In the genomic region with DNA sequence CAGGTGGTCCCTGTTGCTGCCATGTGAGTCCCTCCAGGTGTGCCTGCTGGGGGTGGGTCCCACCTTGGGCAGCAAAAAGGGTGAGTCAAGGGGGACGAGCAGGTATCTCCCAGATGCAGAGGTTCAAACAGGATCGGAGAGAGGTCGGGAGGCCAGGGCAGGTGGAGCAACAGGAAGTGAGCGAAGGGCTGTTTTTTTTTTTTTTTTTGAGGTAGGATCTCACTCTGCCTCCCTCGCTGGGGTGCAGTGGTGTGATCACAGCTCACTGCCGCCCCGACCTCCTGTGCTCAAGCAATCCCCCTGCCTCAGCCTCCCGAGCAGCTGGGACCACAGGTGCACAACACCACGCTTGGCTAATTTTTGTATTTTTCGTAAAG, we compare ENCODE assay signal across 13 cellular contexts. TPM values are rescaled to one million over a fixed set of nuclear protein-coding genes. Genes with fewer than 3 reads are reported as not detected.
A peak's percentile ranks its signal among the peaks of the same experiment; 100 is the strongest.
DNase-seq lines count a peak whose midpoint lies in the region; ATAC-seq and FAIRE-seq lines count a peak whose summit lies in the region.
"Had no signal": no experiment of that assay in that cellular context is flagged by ENCODE, and none has a peak within 500 bp of the region (broad histone marks: within the 10 kb centered on the region; RNA-seq: fewer than 3 reads in every experiment).

No MANE protein-coding gene starts in this region.

- peak; percentile 67 for DNase-seq in activated CD8-positive, alpha-beta memory T cell treated with anti-CD3 and anti-CD28 coated beads for 24 hours
- no peak for DNase-seq in activated CD8-positive, alpha-beta memory T cell treated with anti-CD3 and anti-CD28 coated beads, Interleukin-2, amount 50 U/mL, for 4 hours
- DNase-seq in T-helper 17 cell (no peak), NCI-H748 (lab: John Stamatoyannopoulos, UW; ENCODE audit: unreplicated experiment) (no peak), urothelium cell line (ENCODE audit: low spot score) (no peak)
- no peak for DNase-seq in effector memory CD8-positive, alpha-beta T cell
- DNase-seq in stimulated activated naive B cell treated with anti-CD40 and anti-IgM and Interleukin-4, amounts not matched to agents 10 μg/mL and 1 μg/mL and 100 μg/mL, for 72 hours, result no peak
- DNase-seq: immature natural killer cell, Kasumi-1 had no signal

- no peak for FAIRE-seq in urothelium cell line (lab: Jason Lieb, UNC)

- H3K27me3 Mint-ChIP-seq in T-helper 17 cell, result no peaks in the 10 kb centered on the region
- no peaks in the 10 kb centered on the region for H3K27me3 Mint-ChIP-seq in effector memory CD8-positive, alpha-beta T cell
- peaks cover 10 to 14% of the 10 kb centered on the region in 2 donors for H3K27me3 Mint-ChIP-seq in stimulated activated naive B cell treated with anti-CD40 and anti-IgM and Interleukin-4, amounts not matched to agents 10 μg/mL and 1 μg/mL and 100 μg/mL, for 72 hours

- peak overlapping the region; percentile 94 for H3K27ac Mint-ChIP-seq in T-helper 17 cell
- H3K27ac Mint-ChIP-seq in effector memory CD8-positive, alpha-beta T cell, result peak overlapping the region; percentile 44 to 80
- H3K27ac Mint-ChIP-seq in stimulated activated naive B cell treated with anti-CD40 and anti-IgM and Interleukin-4, amounts not matched to agents 10 μg/mL and 1 μg/mL and 100 μg/mL, for 72 hours, result peak overlapping the region; percentile 2
- H3K27ac Mint-ChIP-seq: immature natural killer cell had no signal

- no peak for ATAC-seq in T-helper 17 cell
- no peak for ATAC-seq in effector memory CD8-positive, alpha-beta T cell (replicated peaks)
- ATAC-seq in stimulated activated naive B cell treated with anti-CD40 and anti-IgM and Interleukin-4, amounts not matched to agents 10 μg/mL and 1 μg/mL and 100 μg/mL, for 72 hours (replicated peaks), result no peak
- no peak for ATAC-seq in GM21515 (IDR thresholded peaks at IDR 0.05; ENCODE audit: unreplicated experiment)
- ATAC-seq: sciatic nerve had no signal

- H3K9me3 ChIP-seq in T-helper 17 cell (ENCODE audit: control insufficient read depth, low read length, poor library complexity, severe bottlenecking), result no peaks in the 10 kb centered on the region

- no peaks in the 10 kb centered on the region for H3K36me3 Mint-ChIP-seq in T-helper 17 cell (ENCODE audit: low read depth)
- peaks cover 2% of the 10 kb centered on the region for H3K36me3 Mint-ChIP-seq in effector memory CD8-positive, alpha-beta T cell (ENCODE audit: insufficient read depth)
- no peaks in the 10 kb centered on the region for H3K36me3 Mint-ChIP-seq in stimulated activated naive B cell treated with anti-CD40 and anti-IgM and Interleukin-4, amounts not matched to agents 10 μg/mL and 1 μg/mL and 100 μg/mL, for 72 hours
- H3K36me3 Mint-ChIP-seq: immature natural killer cell had no signal

- H3K4me1 Mint-ChIP-seq in T-helper 17 cell, result peaks cover 23% of the 10 kb centered on the region
- peaks cover 0 to 10% of the 10 kb centered on the region in 2 donors for H3K4me1 Mint-ChIP-seq in effector memory CD8-positive, alpha-beta T cell (ENCODE audit: low read depth in 2 of 2)
- H3K4me1 Mint-ChIP-seq in stimulated activated naive B cell treated with anti-CD40 and anti-IgM and Interleukin-4, amounts not matched to agents 10 μg/mL and 1 μg/mL and 100 μg/mL, for 72 hours, result peaks cover 10 to 16% of the 10 kb centered on the region in 2 donors

- H3K9me3 Mint-ChIP-seq in effector memory CD8-positive, alpha-beta T cell, result no peaks in the 10 kb centered on the region
- H3K9me3 Mint-ChIP-seq in stimulated activated naive B cell treated with anti-CD40 and anti-IgM and Interleukin-4, amounts not matched to agents 10 μg/mL and 1 μg/mL and 100 μg/mL, for 72 hours, result no peaks in the 10 kb centered on the region
- H3K9me3 Mint-ChIP-seq: immature natural killer cell had no signal

- peak overlapping the region; percentile 73 for H3K4me3 Mint-ChIP-seq in T-helper 17 cell
- peak overlapping the region in 1 of 2 donors; percentile 53 for H3K4me3 Mint-ChIP-seq in effector memory CD8-positive, alpha-beta T cell
- no peak overlapping the region for H3K4me3 Mint-ChIP-seq in stimulated activated naive B cell treated with anti-CD40 and anti-IgM and Interleukin-4, amounts not matched to agents 10 μg/mL and 1 μg/mL and 100 μg/mL, for 72 hours
- H3K4me3 Mint-ChIP-seq: immature natural killer cell had no signal

RNA-seq across cellular contexts. Expression of a gene that starts 39.4 kb away (rescaled TPM):
- not detected for total RNA-seq in T-helper 17 cell
- total RNA-seq: cardiac muscle cell, sciatic nerve, urinary bladder had no signal

RNA-seq across cellular contexts. Expression of a gene that starts 41.1 kb away (rescaled TPM):
- 1 to 10 TPM in 1 of 2 donors, not detected in 1; 1.6 TPM for total RNA-seq in T-helper 17 cell
- total RNA-seq: cardiac muscle cell, sciatic nerve, urinary bladder had no signal

Comparison
In these comparisons a context has a peak if more than half of its experiments do, and no peak if none do; other contexts are left out.
1. H3K27ac Mint-ChIP-seq: peak in every context shown above with its lines; median percentile 94 in T-helper 17 cell; 62 in effector memory CD8-positive, alpha-beta T cell; 2 in stimulated activated naive B cell treated with anti-CD40 and anti-IgM and Interleukin-4, amounts not matched to agents 10 μg/mL and 1 μg/mL and 100 μg/mL, for 72 hours.